Comparison of ENCODE assay signal across 1 cellular context in genomic region chr2:20539133-20539719, GRCh38.
TF ChIP-seq lines count a peak whose summit lies in the region.

No MANE protein-coding gene starts in this region.

TF ChIP-seq in H1, 55 proteins besides CTCF, POLR2A, EP300 and RAD21:
- TF ChIP-seq NANOG (IDR thresholded peaks at IDR 0.05; ENCODE audit: insufficient read depth, low read depth, low read length, poor library complexity, severe bottlenecking) (no peak), CTBP2 (IDR thresholded peaks at IDR 0.05; ENCODE audit: borderline replicate concordance, insufficient read depth, insufficient read length, low read length) (no peak), TAF1 (IDR thresholded peaks at IDR 0.05; ENCODE audit: low read depth, low read length) (no peak), EGR1 (IDR thresholded peaks at IDR 0.05; ENCODE audit: borderline replicate concordance, low read depth, low read length) (no peak), SUZ12 (IDR thresholded peaks at IDR 0.05; ENCODE audit: low read length) (no peak)
